17 cellular contexts compared by ENCODE assay signal in the genomic region with DNA sequence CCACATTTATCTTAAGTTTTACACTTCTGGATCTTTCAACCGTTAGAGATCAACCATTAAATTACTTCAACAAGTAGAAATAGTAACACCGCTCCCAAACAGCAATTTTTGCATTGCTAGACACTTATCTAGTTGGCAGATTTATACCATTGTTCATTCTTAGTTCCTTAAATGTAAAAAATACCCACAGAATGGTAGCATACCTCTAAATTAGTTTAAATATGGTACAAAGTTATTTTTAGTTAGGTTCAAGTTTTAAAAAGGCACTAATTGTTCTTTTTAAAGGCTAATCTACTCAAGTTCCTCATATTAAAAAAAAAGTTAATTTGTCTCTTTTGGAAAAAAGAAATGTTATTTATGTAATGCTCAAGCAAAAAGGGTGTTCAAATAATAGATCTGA. TPM values are rescaled to one million over a fixed set of nuclear protein-coding genes. Genes with fewer than 3 reads are reported as not detected.
DNase-seq lines count a peak whose midpoint lies in the region; ATAC-seq and TF ChIP-seq lines count a peak whose summit lies in the region.
"Had no signal": no experiment of that assay in that cellular context is flagged by ENCODE, and none has a peak within 500 bp of the region (broad histone marks: within the 10 kb centered on the region; RNA-seq: fewer than 3 reads in every experiment).

No MANE protein-coding gene starts in this region.

- TF ChIP-seq POLR2A in heart left ventricle (IDR thresholded peaks at IDR 0.05) (no peak), transverse colon (IDR thresholded peaks at IDR 0.05) (no peak)

- DNase-seq in heart left ventricle (no peak), Right ventricle myocardium superior (no peak), T-helper 17 cell (no peak), lower lobe of right lung (no peak), transverse colon (no peak), GM13977 (ENCODE audit: low spot score) (no peak), NCI-H1417 (lab: John Stamatoyannopoulos, UW) (no peak)
- DNase-seq: activated CD4-positive, CD25-positive, alpha-beta regulatory T cell treated with anti-CD3 and anti-CD28 coated beads, Interleukin-2, amount 50 U/mL, for 72 hours; activated CD8-positive, alpha-beta memory T cell treated with anti-CD3 and anti-CD28 coated beads, Interleukin-2, amount 10 ng/mL, durations not matched to agents 7 days and 5 days; naive B cell; NCI-H1930; T1000 had no signal

- intact Hi-C loops in heart left ventricle (cut with DNase I) = loop anchor here in 7 of 10 donors (1.0 to 5.0 kb wide), 6 partner anchors 32 to 52 kb away; a partner anchor contains a TSS
- intact Hi-C loops in Right ventricle myocardium superior (cut with DNase I) = no loop called here
- intact Hi-C loops in lower lobe of right lung (cut with DNase I) = no loop called here
- intact Hi-C loops in transverse colon (cut with DNase I; ENCODE audit: low total_unique reads) = no loop called here

- in situ Hi-C loops in transverse colon (cut with MboI; ENCODE audit: low pct_ligation_motif_present in 1 of 4, low pct_unique_long_range_greater_than_20kb in 1 of 4, low sequenced_read_pairs in 3 of 4) (no loop called here), GM13977 (cut with MboI; ENCODE audit: low pct_unique_long_range_greater_than_20kb, low sequenced_read_pairs, unreplicated experiment) (no loop called here)

- no peaks in the 10 kb centered on the region for H3K27me3 Mint-ChIP-seq in T-helper 17 cell
- H3K27me3 Mint-ChIP-seq: activated CD8-positive, alpha-beta memory T cell treated with anti-CD3 and anti-CD28 coated beads, Interleukin-2, amount 10 ng/mL, durations not matched to agents 7 days and 5 days; naive B cell; stimulated activated memory B cell treated with anti-CD40 and anti-IgM and Interleukin-4, amounts not matched to agents 10 μg/mL and 1 μg/mL and 100 μg/mL, for 72 hours had no signal

- H3K4me3 Mint-ChIP-seq in T-helper 17 cell = no peak overlapping the region
- H3K4me3 Mint-ChIP-seq: activated CD8-positive, alpha-beta memory T cell treated with anti-CD3 and anti-CD28 coated beads, Interleukin-2, amount 10 ng/mL, durations not matched to agents 7 days and 5 days; CD14-positive monocyte; stimulated activated memory B cell treated with anti-CD40 and anti-IgM and Interleukin-4, amounts not matched to agents 10 μg/mL and 1 μg/mL and 100 μg/mL, for 72 hours had no signal

- peak overlapping the region; percentile 8 for H3K27ac Mint-ChIP-seq in T-helper 17 cell
- H3K27ac Mint-ChIP-seq: activated CD8-positive, alpha-beta memory T cell treated with anti-CD3 and anti-CD28 coated beads, Interleukin-2, amount 10 ng/mL, durations not matched to agents 7 days and 5 days; naive B cell; stimulated activated memory B cell treated with anti-CD40 and anti-IgM and Interleukin-4, amounts not matched to agents 10 μg/mL and 1 μg/mL and 100 μg/mL, for 72 hours had no signal

- H3K4me1 ChIP-seq in heart left ventricle = peaks cover 11 to 93% (median 76%) of the 10 kb centered on the region in 12 donors
- peaks cover 67% of the 10 kb centered on the region for H3K4me1 ChIP-seq in lower lobe of right lung
- H3K4me1 ChIP-seq in transverse colon = peaks cover 9 to 56% (median 23%) of the 10 kb centered on the region in 4 donors
- H3K4me1 ChIP-seq: parathyroid adenoma had no signal

- WGBS in heart left ventricle, 4 donors = 41 to 44% (median 42%) methylated on average over 2 of the region's 2 CpGs
- 50 to 63% methylated on average over 2 of the region's 2 CpGs for WGBS in transverse colon (ENCODE audit: low coverage in 1 of 2), 2 donors

- H3K36me3 Mint-ChIP-seq in T-helper 17 cell (ENCODE audit: low read depth) = peaks cover 10% of the 10 kb centered on the region
- H3K36me3 Mint-ChIP-seq: naive B cell had no signal

- H3K27me3 ChIP-seq in heart left ventricle (no peaks in the 10 kb centered on the region), lower lobe of right lung (ENCODE audit: low read depth) (no peaks in the 10 kb centered on the region), transverse colon (no peaks in the 10 kb centered on the region)

- TF ChIP-seq CTCF in heart left ventricle (IDR thresholded peaks at IDR 0.05) (no peak), lower lobe of right lung (IDR thresholded peaks at IDR 0.05) (no peak), transverse colon (IDR thresholded peaks at IDR 0.05) (no peak), GM13977 (IDR thresholded peaks at IDR 0.05; ENCODE audit: extremely low read depth, insufficient read depth, missing control alignments) (no peak)

- no peak overlapping the region for H3K4me3 ChIP-seq in heart left ventricle
- H3K4me3 ChIP-seq in lower lobe of right lung = no peak overlapping the region
- H3K4me3 ChIP-seq in transverse colon = no peak overlapping the region

- H3K36me3 ChIP-seq in heart left ventricle (peaks cover 0 to 26% (median 13%) of the 10 kb centered on the region in 9 donors), lower lobe of right lung (peaks cover 11% of the 10 kb centered on the region), transverse colon (no peaks in the 10 kb centered on the region)

- H3K27ac ChIP-seq in heart left ventricle (peak overlapping the region; percentile 35 to 84 (median 72)), lower lobe of right lung (peak overlapping the region; percentile 29), transverse colon (peak overlapping the region; percentile 9 to 61 (median 22))
- H3K27ac ChIP-seq: parathyroid adenoma had no signal

- ATAC-seq in heart left ventricle (no peak), Right ventricle myocardium superior (ENCODE audit: poor library complexity) (no peak), T-helper 17 cell (no peak), lower lobe of right lung (no peak), HG03432 (IDR thresholded peaks at IDR 0.05; ENCODE audit: unreplicated experiment) (no peak)
- ATAC-seq: activated CD8-positive, alpha-beta memory T cell treated with anti-CD3 and anti-CD28 coated beads, Interleukin-2, amount 10 ng/mL, durations not matched to agents 7 days and 5 days; HCT116; stimulated activated memory B cell treated with anti-CD40 and anti-IgM and Interleukin-4, amounts not matched to agents 10 μg/mL and 1 μg/mL and 100 μg/mL, for 72 hours had no signal

- peaks cover 43% of the 10 kb centered on the region for H3K4me1 Mint-ChIP-seq in T-helper 17 cell

- H3K9me3 ChIP-seq in heart left ventricle (no peaks in the 10 kb centered on the region), T-helper 17 cell (ENCODE audit: control insufficient read depth, low read length, poor library complexity, severe bottlenecking) (no peaks in the 10 kb centered on the region), lower lobe of right lung (no peaks in the 10 kb centered on the region), transverse colon (no peaks in the 10 kb centered on the region)

- TF ChIP-seq EP300 in transverse colon (IDR thresholded peaks at IDR 0.05; ENCODE audit: low read depth) = no peak

RNA-seq across cellular contexts. Expression of a gene that starts 8.1 kb away (rescaled TPM):
- total RNA-seq in heart left ventricle (100 to 1,000 TPM in 1 of 9 donors, 10 to 100 TPM in 8; 53.8 to 130 (median 72.3) TPM), Right ventricle myocardium superior (68.7 TPM), T-helper 17 cell (10 to 100 TPM; 33.4 to 35.2 TPM), lower lobe of right lung (47.1 TPM), transverse colon (100 to 1,000 TPM in 2 of 4 donors, 10 to 100 TPM in 2; 72.9 to 230 (median 98.4) TPM)
- 100 to 1,000 TPM in 1 of 2 donors, 10 to 100 TPM in 1; 93.8 to 140 TPM for polyA plus RNA-seq in heart left ventricle

RNA-seq across cellular contexts. Expression of a gene that starts 51.6 kb away (rescaled TPM):
- total RNA-seq in heart left ventricle = 10 to 100 TPM; 23.6 to 60.1 (median 34.9) TPM
- 10 to 100 TPM; 18.2 to 50.7 TPM for polyA plus RNA-seq in heart left ventricle
- total RNA-seq in Right ventricle myocardium superior = 21.7 TPM
- 1 to 10 TPM; 3.2 to 7.3 TPM for total RNA-seq in T-helper 17 cell
- total RNA-seq in lower lobe of right lung = 43.2 TPM
- total RNA-seq in transverse colon = 10 to 100 TPM; 10.5 to 40.0 (median 35.6) TPM

Comparison
In these comparisons a context has a peak if more than half of its experiments do, and no peak if none do; other contexts are left out.
1. intact Hi-C loops: an anchor here in heart left ventricle (1.0 to 5.0 kb wide); none called in Right ventricle myocardium superior, lower lobe of right lung and transverse colon.
2. H3K27ac ChIP-seq: peak in every context shown above with its lines; median percentile 72 in heart left ventricle; 29 in lower lobe of right lung; 22 in transverse colon.